In the genomic region with DNA sequence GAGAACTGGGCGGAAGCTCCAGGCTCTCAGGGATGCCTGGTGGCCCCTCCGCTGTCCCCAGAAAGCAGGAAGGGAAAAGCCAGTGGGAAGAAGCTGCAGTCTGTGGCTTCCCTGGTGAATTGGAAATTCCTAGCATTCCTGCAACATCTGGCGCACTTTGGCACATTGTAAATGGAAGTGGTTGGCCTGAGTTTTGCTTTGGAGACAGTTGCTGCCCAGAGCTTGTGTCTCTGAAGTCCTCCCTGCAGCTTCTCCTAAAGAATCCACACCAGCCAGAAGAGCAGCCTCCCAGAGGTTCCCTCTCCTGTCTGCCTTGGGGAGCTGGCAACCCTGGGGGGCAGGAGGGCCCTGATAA, we compare ENCODE assay signal across 10 cellular contexts. TPM values are rescaled to one million over a fixed set of nuclear protein-coding genes. Genes with fewer than 3 reads are reported as not detected.
A peak's percentile ranks its signal among the peaks of the same experiment; 100 is the strongest.
DNase-seq lines count a peak whose midpoint lies in the region; ATAC-seq and TF ChIP-seq lines count a peak whose summit lies in the region.
"Had no signal": no experiment of that assay in that cellular context is flagged by ENCODE, and none has a peak within 500 bp of the region (broad histone marks: within the 10 kb centered on the region; RNA-seq: fewer than 3 reads in every experiment).

No MANE protein-coding gene starts in this region.

- no peak overlapping the region for H3K4me3 Mint-ChIP-seq in effector memory CD8-positive, alpha-beta T cell
- H3K4me3 Mint-ChIP-seq: activated naive CD8-positive, alpha-beta T cell treated with anti-CD3 and anti-CD28 coated beads, Interleukin-2, amount 10 ng/mL, durations not matched to agents 7 days and 5 days had no signal

- H3K27me3 ChIP-seq in layer of hippocampus (ENCODE audit: control insufficient read depth, insufficient read depth, low read length) (no peaks in the 10 kb centered on the region), thyroid gland (no peaks in the 10 kb centered on the region)
- H3K27me3 ChIP-seq: neutrophil had no signal

- ATAC-seq in effector memory CD8-positive, alpha-beta T cell (replicated peaks): no peak

- 43 to 77% methylated on average over 1 to 3 of the region's 3 CpGs for WGBS in thyroid gland, 2 donors

- TF ChIP-seq CTCF in cardiac fibroblast (IDR thresholded peaks at IDR 0.05; ENCODE audit: low read depth, low read length) (no peak), thyroid gland (IDR thresholded peaks at IDR 0.05) (no peak)

- no peaks in the 10 kb centered on the region for H3K9me3 ChIP-seq in thyroid gland
- H3K9me3 ChIP-seq: neutrophil had no signal

- peaks cover 25 to 64% of the 10 kb centered on the region in 2 donors for H3K27me3 Mint-ChIP-seq in effector memory CD8-positive, alpha-beta T cell

- DNase-seq in HS-5 (ENCODE audit: low read depth): peak; percentile 81
- DNase-seq in cardiac fibroblast (ENCODE audit: low read depth in 2 of 2): peak; percentile 70 to 84
- DNase-seq in thyroid gland: no peak
- no peak for DNase-seq in effector memory CD8-positive, alpha-beta T cell
- no peak for DNase-seq in activated CD4-positive, CD25-positive, alpha-beta regulatory T cell treated with anti-CD3 and anti-CD28 coated beads, Interleukin-2, amount 50 U/mL, for 72 hours
- no peak for DNase-seq in NCI-H345 treated with DMSO at 0.1 percent for 48 hours (lab: John Stamatoyannopoulos, UW; ENCODE audit: unreplicated experiment)
- no peak for DNase-seq in DMS153 (lab: John Stamatoyannopoulos, UW)
- DNase-seq: activated naive CD8-positive, alpha-beta T cell treated with anti-CD3 and anti-CD28 coated beads, Interleukin-2, amount 10 ng/mL, durations not matched to agents 7 days and 5 days had no signal

- H3K4me1 Mint-ChIP-seq in effector memory CD8-positive, alpha-beta T cell (ENCODE audit: low read depth in 2 of 2): no peaks in the 10 kb centered on the region
- H3K4me1 Mint-ChIP-seq: activated naive CD8-positive, alpha-beta T cell treated with anti-CD3 and anti-CD28 coated beads, Interleukin-2, amount 10 ng/mL, durations not matched to agents 7 days and 5 days had no signal

- intact Hi-C loops in thyroid gland (cut with DNase I): no loop called here

- H3K9me3 Mint-ChIP-seq in effector memory CD8-positive, alpha-beta T cell: no peaks in the 10 kb centered on the region
- H3K9me3 Mint-ChIP-seq: activated naive CD8-positive, alpha-beta T cell treated with anti-CD3 and anti-CD28 coated beads, Interleukin-2, amount 10 ng/mL, durations not matched to agents 7 days and 5 days had no signal

- H3K27ac Mint-ChIP-seq in effector memory CD8-positive, alpha-beta T cell: no peak overlapping the region
- H3K27ac Mint-ChIP-seq: activated naive CD8-positive, alpha-beta T cell treated with anti-CD3 and anti-CD28 coated beads, Interleukin-2, amount 10 ng/mL, durations not matched to agents 7 days and 5 days had no signal

- H3K4me1 ChIP-seq in thyroid gland: peaks cover 56 to 70% of the 10 kb centered on the region in 2 donors

- H3K36me3 ChIP-seq in thyroid gland: no peaks in the 10 kb centered on the region
- H3K36me3 ChIP-seq: neutrophil had no signal

- TF ChIP-seq POLR2A in thyroid gland (IDR thresholded peaks at IDR 0.05): no peak

- H3K27ac ChIP-seq in layer of hippocampus (ENCODE audit: low read depth, low read length) (peak overlapping the region; percentile 73), thyroid gland (peak overlapping the region; percentile 89 to 95 (median 92))
- H3K27ac ChIP-seq: neutrophil had no signal

- H3K36me3 Mint-ChIP-seq in effector memory CD8-positive, alpha-beta T cell (ENCODE audit: insufficient read depth): peaks cover 5% of the 10 kb centered on the region
- H3K36me3 Mint-ChIP-seq: activated naive CD8-positive, alpha-beta T cell treated with anti-CD3 and anti-CD28 coated beads, Interleukin-2, amount 10 ng/mL, durations not matched to agents 7 days and 5 days had no signal

- H3K4me3 ChIP-seq in cardiac fibroblast (replicated peaks in 1 of 2; ENCODE audit: low read depth in 2 of 2, low read length in 2 of 2) (no peak overlapping the region), thyroid gland (replicated peaks in 1 of 3) (no peak overlapping the region)

RNA-seq across cellular contexts. Expression of gene ARHGEF10L, which starts 48.2 kb away (rescaled TPM):
- 10 to 100 TPM; 32.2 to 64.5 (median 51.4) TPM for total RNA-seq in thyroid gland

Comparison
In these comparisons a context has a peak if more than half of its experiments do, and no peak if none do; other contexts are left out.
1. DNase-seq: peak in HS-5 (single experiment) and cardiac fibroblast (2 of 2); none in thyroid gland (0 of 2), effector memory CD8-positive, alpha-beta T cell (0 of 3), activated CD4-positive, CD25-positive, alpha-beta regulatory T cell treated with anti-CD3 and anti-CD28 coated beads, Interleukin-2, amount 50 U/mL, for 72 hours (single experiment), NCI-H345 treated with DMSO at 0.1 percent for 48 hours (single experiment) and DMS153 (single experiment).